Comparison of ENCODE assay signal across 12 cellular contexts in genomic region chr16:28531777-28532744, GRCh38. TPM values are rescaled to one million over a fixed set of nuclear protein-coding genes. Genes with fewer than 3 reads are reported as not detected.
DNase-seq lines count a peak whose midpoint lies in the region; ATAC-seq and TF ChIP-seq lines count a peak whose summit lies in the region.
"Had no signal": no experiment of that assay in that cellular context is flagged by ENCODE, and none has a peak within 500 bp of the region (broad histone marks: within the 10 kb centered on the region; RNA-seq: fewer than 3 reads in every experiment).

No MANE protein-coding gene starts in this region.

- H2BK5ac ChIP-seq in mesenchymal stem cell (ENCODE audit: low read depth, low read length, poor library complexity, severe bottlenecking): no peak overlapping the region

- no peak overlapping the region for H3K4ac ChIP-seq in mesenchymal stem cell (ENCODE audit: low read depth in 1 of 2, low read length in 2 of 2)

- H3K27ac Mint-ChIP-seq in activated CD4-positive, alpha-beta memory T cell treated with anti-CD3 and anti-CD28 coated beads for 36 hours: no peak overlapping the region

- no peaks in the 10 kb centered on the region for H3K27me3 Mint-ChIP-seq in activated CD4-positive, alpha-beta memory T cell treated with anti-CD3 and anti-CD28 coated beads for 36 hours
- H3K27me3 Mint-ChIP-seq: central memory CD8-positive, alpha-beta T cell had no signal

- no peak overlapping the region for H2AFZ ChIP-seq in mesenchymal stem cell (ENCODE audit: low read depth, low read length)

- peaks cover 23% of the 10 kb centered on the region for H3K4me1 Mint-ChIP-seq in activated CD4-positive, alpha-beta memory T cell treated with anti-CD3 and anti-CD28 coated beads for 36 hours (ENCODE audit: low read depth)

- H3K36me3 ChIP-seq in mesenchymal stem cell (ENCODE audit: control insufficient read depth in 1 of 2, insufficient read depth in 2 of 2, low read depth in 1 of 2, low read length in 2 of 2) (peaks cover 0 to 25% of the 10 kb centered on the region in 2 experiments), uterus (no peaks in the 10 kb centered on the region)

- H3K9ac ChIP-seq in mesenchymal stem cell (ENCODE audit: low read length): peak overlapping the region; percentile 6

- H3K4me3 ChIP-seq in mesenchymal stem cell (ENCODE audit: insufficient read depth in 1 of 2, low read depth in 1 of 2, low read length in 2 of 2): no peak overlapping the region
- no peak overlapping the region for H3K4me3 ChIP-seq in uterus

- no peaks in the 10 kb centered on the region for H3K36me3 Mint-ChIP-seq in activated CD4-positive, alpha-beta memory T cell treated with anti-CD3 and anti-CD28 coated beads for 36 hours

- no peak overlapping the region for H4K91ac ChIP-seq in mesenchymal stem cell (ENCODE audit: low read length)

- H2BK12ac ChIP-seq in mesenchymal stem cell (ENCODE audit: low read length in 2 of 2): no peak overlapping the region

- H3K23ac ChIP-seq in mesenchymal stem cell (ENCODE audit: low read length in 2 of 2): no peak overlapping the region

- ATAC-seq in HG03439 (IDR thresholded peaks at IDR 0.05; ENCODE audit: unreplicated experiment): no peak
- no peak for ATAC-seq in GM18873 (IDR thresholded peaks at IDR 0.05; ENCODE audit: low FRiP score, unreplicated experiment)

- CTCF ChIA-PET in activated CD4-positive, alpha-beta memory T cell treated with anti-CD3 and anti-CD28 coated beads for 36 hours (lab: Charles Lee): no interaction called here

- H3K4me3 Mint-ChIP-seq in activated CD4-positive, alpha-beta memory T cell treated with anti-CD3 and anti-CD28 coated beads for 36 hours: no peak overlapping the region
- H3K4me3 Mint-ChIP-seq: central memory CD8-positive, alpha-beta T cell had no signal

- no peak overlapping the region for H2BK120ac ChIP-seq in mesenchymal stem cell (ENCODE audit: low read depth, low read length)

- no peak overlapping the region for H2BK15ac ChIP-seq in mesenchymal stem cell (ENCODE audit: low read depth, poor library complexity, severe bottlenecking)

- TF ChIP-seq POLR2A in uterus (IDR thresholded peaks at IDR 0.05): peak in 1 of 2 donors; percentile 33

- no peak overlapping the region for H3K18ac ChIP-seq in mesenchymal stem cell (ENCODE audit: low read depth in 1 of 2, low read length in 2 of 2)

- H3K27me3 ChIP-seq in mesenchymal stem cell (ENCODE audit: control insufficient read depth in 1 of 2, insufficient read depth in 1 of 2, low read length in 2 of 2): no peaks in the 10 kb centered on the region
- H3K27me3 ChIP-seq in uterus: no peaks in the 10 kb centered on the region

- no peak for TF ChIP-seq CTCF in uterus (IDR thresholded peaks at IDR 0.05)

- peaks cover 3% of the 10 kb centered on the region for H3K4me1 ChIP-seq in mesenchymal stem cell (ENCODE audit: control insufficient read depth, insufficient read depth, low read depth, low read length)
- H3K4me1 ChIP-seq in uterus: no peaks in the 10 kb centered on the region

- H3K14ac ChIP-seq in mesenchymal stem cell (ENCODE audit: low read length in 2 of 2): peak overlapping the region in 1 of 2 experiments; percentile 8

- H3K79me1 ChIP-seq in mesenchymal stem cell (replicated peaks; ENCODE audit: low read length, poor library complexity, severe bottlenecking): no peaks in the 10 kb centered on the region

- no peaks in the 10 kb centered on the region for H3K9me3 Mint-ChIP-seq in activated CD4-positive, alpha-beta memory T cell treated with anti-CD3 and anti-CD28 coated beads for 36 hours

- no peaks in the 10 kb centered on the region for H3K9me3 ChIP-seq in mesenchymal stem cell (ENCODE audit: control insufficient read depth, low read length)
- H3K9me3 ChIP-seq in uterus: no peaks in the 10 kb centered on the region

- intact Hi-C loops in uterus (cut with DNase I; ENCODE audit: low total_unique reads): no loop called here
- intact Hi-C loops in activated CD4-positive, alpha-beta memory T cell treated with anti-CD3 and anti-CD28 coated beads for 36 hours (cut with micrococcal nuclease): no loop called here

- no peak overlapping the region for H3K27ac ChIP-seq in mesenchymal stem cell (ENCODE audit: low read length, poor library complexity, severe bottlenecking)
- H3K27ac ChIP-seq in uterus: peak overlapping the region; percentile 64 to 68

- no peak overlapping the region for H4K8ac ChIP-seq in mesenchymal stem cell (ENCODE audit: low read length)

- POLR2A ChIA-PET in activated CD4-positive, alpha-beta memory T cell treated with anti-CD3 and anti-CD28 coated beads for 36 hours (lab: Charles Lee): no interaction called here

- WGBS in mesenchymal stem cell: 58% methylated on average over 9 of the region's 9 CpGs

- H2AK5ac ChIP-seq in mesenchymal stem cell (ENCODE audit: low read length, severe bottlenecking): no peak overlapping the region

- no peak overlapping the region for H3K4me2 ChIP-seq in mesenchymal stem cell (ENCODE audit: low read length, poor library complexity, severe bottlenecking)

- DNase-seq in NOMO-1 treated with DMSO at 0.1 percent for 48 hours (lab: John Stamatoyannopoulos, UW; ENCODE audit: unreplicated experiment) (peak; percentile 23), NOMO-1 treated with dmso at 0.1 percent for 144 hours (lab: John Stamatoyannopoulos, UW; ENCODE audit: unreplicated experiment) (no peak), ecto neural progenitor cell (ENCODE audit: low spot score) (peak; percentile 85), mesenchymal stem cell (peak; percentile 23), uterus (peak; percentile 72 to 75)
- DNase-seq in activated CD4-positive, alpha-beta memory T cell treated with anti-CD3 and anti-CD28 coated beads for 36 hours: no peak
- DNase-seq: activated CD4-positive, alpha-beta T cell treated with anti-CD3 and anti-CD28 coated beads for 48 hours; NCI-H446 treated with DMSO at 0.1 percent for 48 hours had no signal

RNA-seq across cellular contexts. Expression of gene NUPR1, which starts 6.7 kb away (rescaled TPM):
- 21.6 TPM for polyA plus RNA-seq in mesenchymal stem cell (2013, experiment 1 of 2)
- 21.0 TPM for polyA plus RNA-seq in mesenchymal stem cell (2013, experiment 2 of 2)
- total RNA-seq in uterus: 10 to 100 TPM in 3 of 4 donors, 1 to 10 TPM in 1; 7.3 to 81.1 (median 18.4) TPM
- not detected for total RNA-seq in activated CD4-positive, alpha-beta memory T cell treated with anti-CD3 and anti-CD28 coated beads for 36 hours

RNA-seq across cellular contexts. Expression of gene SGF29, which starts 21.7 kb away (rescaled TPM):
- polyA plus RNA-seq in mesenchymal stem cell (2013, experiment 1 of 2): 9.3 TPM
- polyA plus RNA-seq in mesenchymal stem cell (2013, experiment 2 of 2): 10.1 TPM
- 10 to 100 TPM; 13.2 to 45.3 (median 29.1) TPM for total RNA-seq in uterus
- 10 to 100 TPM; 17.8 to 18.5 TPM for total RNA-seq in activated CD4-positive, alpha-beta memory T cell treated with anti-CD3 and anti-CD28 coated beads for 36 hours

RNA-seq across cellular contexts. Expression of gene IL27, which starts 25.4 kb away (rescaled TPM):
- not detected for polyA plus RNA-seq in mesenchymal stem cell (2013, experiment 1 of 2)
- not detected for polyA plus RNA-seq in mesenchymal stem cell (2013, experiment 2 of 2)
- not detected for total RNA-seq in uterus
- not detected for total RNA-seq in activated CD4-positive, alpha-beta memory T cell treated with anti-CD3 and anti-CD28 coated beads for 36 hours
- total RNA-seq: kidney epithelial cell had no signal

RNA-seq across cellular contexts. Expression of gene APOBR, which starts 37.6 kb away (rescaled TPM):
- polyA plus RNA-seq in mesenchymal stem cell (2013, experiment 1 of 2): 0.01 TPM
- polyA plus RNA-seq in mesenchymal stem cell (2013, experiment 2 of 2): 0.03 TPM
- total RNA-seq in uterus: under 1 TPM; 0.07 to 0.49 (median 0.28) TPM
- total RNA-seq in activated CD4-positive, alpha-beta memory T cell treated with anti-CD3 and anti-CD28 coated beads for 36 hours: 1 to 10 TPM; 2.9 to 3.1 TPM

RNA-seq across cellular contexts. Expression of gene CLN3, which starts 40.2 kb away (rescaled TPM):
- 37.1 TPM for polyA plus RNA-seq in mesenchymal stem cell (2013, experiment 1 of 2)
- 37.0 TPM for polyA plus RNA-seq in mesenchymal stem cell (2013, experiment 2 of 2)
- total RNA-seq in uterus: 10 to 100 TPM; 13.8 to 23.7 (median 18.3) TPM
- 10 to 100 TPM; 17.0 to 17.4 TPM for total RNA-seq in activated CD4-positive, alpha-beta memory T cell treated with anti-CD3 and anti-CD28 coated beads for 36 hours

Comparison
In these comparisons a context has a peak if more than half of its experiments do, and no peak if none do; other contexts are left out.
1. DNase-seq: peak in NOMO-1 treated with DMSO at 0.1 percent for 48 hours (single experiment), ecto neural progenitor cell (single experiment), mesenchymal stem cell (single experiment) and uterus (2 of 2); none in NOMO-1 treated with dmso at 0.1 percent for 144 hours (single experiment) and activated CD4-positive, alpha-beta memory T cell treated with anti-CD3 and anti-CD28 coated beads for 36 hours (single experiment).
2. RNA of gene NUPR1, which starts 6.7 kb away (total RNA-seq): 7.3 to 81.1 TPM in uterus; not detected in activated CD4-positive, alpha-beta memory T cell treated with anti-CD3 and anti-CD28 coated beads for 36 hours; every median in the first group is over 4 times any median in the second.